In the genomic region with DNA sequence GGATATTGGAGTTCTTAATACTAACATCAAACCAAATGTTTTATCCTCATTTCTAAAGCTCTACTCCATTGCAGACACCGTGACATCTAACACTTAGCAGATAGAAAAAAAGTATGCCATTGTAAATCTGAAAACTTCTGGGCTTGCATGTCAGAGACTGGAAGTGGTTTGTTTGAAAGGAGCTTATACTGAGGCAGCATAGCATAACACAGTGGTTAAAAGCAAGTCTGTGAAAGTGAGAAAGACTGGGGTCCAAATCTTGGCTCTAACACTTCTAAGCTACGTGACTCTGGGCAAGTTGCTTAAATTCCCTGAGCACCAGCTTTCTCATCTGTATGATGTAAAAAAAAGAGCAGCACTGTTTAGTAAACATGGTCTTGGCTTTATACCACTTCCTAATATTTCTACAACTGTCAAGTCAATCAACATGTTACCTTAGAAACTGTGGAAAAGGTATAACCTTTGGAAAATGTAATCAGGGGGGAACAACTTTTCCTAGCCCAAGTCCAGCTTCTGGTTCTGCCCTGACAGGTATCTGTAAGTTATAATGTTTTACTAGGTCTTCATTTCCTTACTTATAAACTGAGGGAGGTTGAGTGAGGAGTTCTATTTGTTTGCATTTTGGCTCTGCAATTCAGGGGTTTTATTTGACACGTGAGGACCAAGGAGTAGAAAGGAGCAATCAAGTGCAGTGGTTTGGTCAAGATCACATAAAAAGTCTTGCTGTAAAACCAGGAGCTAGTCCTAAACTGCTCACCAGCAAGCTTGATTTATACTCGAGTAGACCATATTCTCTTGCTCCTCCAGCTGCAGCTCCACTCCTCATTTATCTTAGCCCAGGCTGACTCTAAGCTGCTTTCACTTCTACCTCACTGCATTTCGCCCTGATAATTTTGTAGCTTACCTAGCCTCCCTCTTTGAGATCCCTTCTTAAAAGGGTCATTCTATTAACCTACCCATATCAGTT, we compare ENCODE assay signal across 1 cellular context.
TF ChIP-seq lines count a peak whose summit lies in the region.

No MANE protein-coding gene starts in this region.

TF ChIP-seq in HEK293, 187 proteins besides CTCF, POLR2A, EP300 and RAD21 (continued from another document):
- TF ChIP-seq, protein P1, sequence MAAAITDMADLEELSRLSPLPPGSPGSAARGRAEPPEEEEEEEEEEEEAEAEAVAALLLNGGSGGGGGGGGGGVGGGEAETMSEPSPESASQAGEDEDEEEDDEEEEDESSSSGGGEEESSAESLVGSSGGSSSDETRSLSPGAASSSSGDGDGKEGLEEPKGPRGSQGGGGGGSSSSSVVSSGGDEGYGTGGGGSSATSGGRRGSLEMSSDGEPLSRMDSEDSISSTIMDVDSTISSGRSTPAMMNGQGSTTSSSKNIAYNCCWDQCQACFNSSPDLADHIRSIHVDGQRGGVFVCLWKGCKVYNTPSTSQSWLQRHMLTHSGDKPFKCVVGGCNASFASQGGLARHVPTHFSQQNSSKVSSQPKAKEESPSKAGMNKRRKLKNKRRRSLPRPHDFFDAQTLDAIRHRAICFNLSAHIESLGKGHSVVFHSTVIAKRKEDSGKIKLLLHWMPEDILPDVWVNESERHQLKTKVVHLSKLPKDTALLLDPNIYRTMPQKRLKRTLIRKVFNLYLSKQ (tag by site-specific recombination; IDR thresholded peaks at IDR 0.05; ENCODE audit: borderline replicate concordance) = no peak
- TF ChIP-seq ZNF747 (tag by site-specific recombination; IDR thresholded peaks at IDR 0.05) = no peak
- no peak for TF ChIP-seq ZNF404 (tag by site-specific recombination; IDR thresholded peaks at IDR 0.05)
- TF ChIP-seq, protein P2, sequence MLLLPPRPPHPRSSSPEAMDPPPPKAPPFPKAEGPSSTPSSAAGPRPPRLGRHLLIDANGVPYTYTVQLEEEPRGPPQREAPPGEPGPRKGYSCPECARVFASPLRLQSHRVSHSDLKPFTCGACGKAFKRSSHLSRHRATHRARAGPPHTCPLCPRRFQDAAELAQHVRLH (tag by site-specific recombination; IDR thresholded peaks at IDR 0.05) = peak; percentile 44; the same call in 1 of the 2 replicates
- peak; percentile 14; the same call in 1 of the 2 replicates for TF ChIP-seq ZNF843 (tag by site-specific recombination; IDR thresholded peaks at IDR 0.05)
- TF ChIP-seq ZNF366 (tag by site-specific recombination; conservative IDR thresholded peaks at IDR 0.05) = 0 out of 2 replicates have a peak, but pooled peaks have one; percentile 16
- TF ChIP-seq ZBTB44 (tag by site-specific recombination; IDR thresholded peaks at IDR 0.05) = 0 out of 2 replicates have a peak, but pooled peaks have one; percentile 32
- TF ChIP-seq ZNF544 (tag by site-specific recombination; IDR thresholded peaks at IDR 0.05) = no peak
- TF ChIP-seq ZSCAN5A (tag by site-specific recombination; IDR thresholded peaks at IDR 0.05) = no peak
- TF ChIP-seq OSR2 (tag by site-specific recombination; IDR thresholded peaks at IDR 0.05) = peak; percentile 93
- no peak for TF ChIP-seq ZEB2 (tag by site-specific recombination; IDR thresholded peaks at IDR 0.05)
- TF ChIP-seq IKZF3 (tag by site-specific recombination; IDR thresholded peaks at IDR 0.05) = peak; percentile 32; the same call in 1 of the 2 replicates
- TF ChIP-seq, protein P3, sequence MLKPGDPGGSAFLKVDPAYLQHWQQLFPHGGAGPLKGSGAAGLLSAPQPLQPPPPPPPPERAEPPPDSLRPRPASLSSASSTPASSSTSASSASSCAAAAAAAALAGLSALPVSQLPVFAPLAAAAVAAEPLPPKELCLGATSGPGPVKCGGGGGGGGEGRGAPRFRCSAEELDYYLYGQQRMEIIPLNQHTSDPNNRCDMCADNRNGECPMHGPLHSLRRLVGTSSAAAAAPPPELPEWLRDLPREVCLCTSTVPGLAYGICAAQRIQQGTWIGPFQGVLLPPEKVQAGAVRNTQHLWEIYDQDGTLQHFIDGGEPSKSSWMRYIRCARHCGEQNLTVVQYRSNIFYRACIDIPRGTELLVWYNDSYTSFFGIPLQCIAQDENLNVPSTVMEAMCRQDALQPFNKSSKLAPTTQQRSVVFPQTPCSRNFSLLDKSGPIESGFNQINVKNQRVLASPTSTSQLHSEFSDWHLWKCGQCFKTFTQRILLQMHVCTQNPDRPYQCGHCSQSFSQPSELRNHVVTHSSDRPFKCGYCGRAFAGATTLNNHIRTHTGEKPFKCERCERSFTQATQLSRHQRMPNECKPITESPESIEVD (tag by site-specific recombination; IDR thresholded peaks at IDR 0.05) = peak; percentile 94
- TF ChIP-seq FEZF1 (tag by site-specific recombination; IDR thresholded peaks at IDR 0.05) = peak; percentile 99
- no peak for TF ChIP-seq ZBTB48 (tag by site-specific recombination; IDR thresholded peaks at IDR 0.05)
- no peak for TF ChIP-seq MEIS1 (CRISPR knock-in tag; IDR thresholded peaks at IDR 0.05; ENCODE audit: borderline replicate concordance)
- TF ChIP-seq ZNF785 (tag by site-specific recombination; IDR thresholded peaks at IDR 0.05) = no peak
